ENCODE assay signal across 8 cellular contexts in the genomic region with DNA sequence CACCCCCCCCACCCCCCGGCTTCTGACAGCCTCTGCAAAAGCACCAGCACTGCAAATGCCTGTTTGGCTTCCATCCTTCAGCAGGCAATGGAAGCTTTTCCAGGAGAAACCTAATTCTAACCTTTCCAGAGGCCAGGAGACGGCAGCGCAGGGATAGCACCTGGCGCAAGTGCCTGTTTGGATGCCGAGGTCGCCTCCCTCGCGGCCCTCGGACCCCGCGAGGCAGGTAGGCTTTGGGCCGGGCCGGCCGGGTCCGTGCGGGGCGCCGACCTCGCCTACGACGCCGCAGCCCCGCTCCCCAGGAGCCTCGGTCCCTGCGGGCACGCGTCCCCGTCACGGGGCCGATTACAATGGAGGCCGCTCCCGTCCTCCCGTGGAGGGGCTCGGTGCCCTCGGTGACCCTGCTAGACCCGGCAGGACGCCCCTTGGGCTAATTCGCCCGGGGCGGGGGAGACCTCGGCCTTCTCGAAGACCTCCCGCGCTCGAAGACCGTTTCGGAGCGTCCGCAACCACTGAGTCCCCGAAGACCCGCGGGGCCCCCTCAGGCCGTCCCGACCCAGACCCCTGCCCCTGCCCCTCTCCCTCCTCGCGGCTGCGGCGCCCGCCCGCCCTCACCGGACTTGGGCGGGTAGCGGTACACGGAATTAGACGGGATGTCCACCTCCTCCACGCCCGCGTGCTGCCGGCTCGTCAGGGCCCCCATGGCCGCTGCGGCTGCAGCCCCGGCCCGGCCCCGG. TPM values are rescaled to one million over a fixed set of nuclear protein-coding genes. Genes with fewer than 3 reads are reported as not detected.
DNase-seq lines count a peak whose midpoint lies in the region; ATAC-seq and TF ChIP-seq lines count a peak whose summit lies in the region.

No MANE protein-coding gene starts in this region.

- H3K36me3 ChIP-seq in RWPE2 (ENCODE audit: low read depth) (no peaks in the 10 kb centered on the region), osteoblast (ENCODE audit: insufficient read depth, low read length) (no peaks in the 10 kb centered on the region)

- H3K4me3 ChIP-seq in RWPE2 (ENCODE audit: severe bottlenecking) (peak overlapping the region; percentile 33), epithelial cell of proximal tubule (ENCODE audit: low read depth, low read length) (peak overlapping the region; percentile 65), osteoblast (ENCODE audit: insufficient read depth, low read length) (peak overlapping the region; percentile 37)

- H4K20me1 ChIP-seq in osteoblast (ENCODE audit: insufficient read depth, low read length): no peaks in the 10 kb centered on the region

- peaks cover 20% of the 10 kb centered on the region for H3K27me3 ChIP-seq in RWPE2 (ENCODE audit: insufficient read depth, poor library complexity, severe bottlenecking)
- H3K27me3 ChIP-seq in osteoblast (ENCODE audit: insufficient read depth, low read length): peaks cover 66% of the 10 kb centered on the region

- DNase-seq in NCI-H146 (lab: John Stamatoyannopoulos, UW) (peak; percentile 28), NCI-H146 treated with DMSO at 0.1 percent for 48 hours (lab: John Stamatoyannopoulos, UW; ENCODE audit: unreplicated experiment) (no peak), RWPE2 (ENCODE audit: low spot score) (no peak), epithelial cell of proximal tubule (ENCODE audit: low read depth) (no peak), osteoblast (ENCODE audit: insufficient read length, low spot score, missing footprints) (peak; percentile 77), NCI-H2107 (lab: John Stamatoyannopoulos, UW) (no peak), DMS153 treated with DMSO at 0.1 percent for 48 hours (lab: John Stamatoyannopoulos, UW; ENCODE audit: unreplicated experiment) (no peak)

- TF ChIP-seq CTCF in RWPE2 (IDR thresholded peaks at IDR 0.05; ENCODE audit: poor library complexity, severe bottlenecking) (no peak), epithelial cell of proximal tubule (conservative IDR thresholded peaks at IDR 0.05; ENCODE audit: low read depth, low read length) (no peak), osteoblast (IDR thresholded peaks at IDR 0.05; ENCODE audit: extremely low read depth, low read depth, low read length) (no peak)

- no peaks in the 10 kb centered on the region for H3K79me2 ChIP-seq in osteoblast (ENCODE audit: insufficient read depth, low read length)

- H3K4me2 ChIP-seq in osteoblast (ENCODE audit: insufficient read depth, low read length): peak overlapping the region; percentile 32

- no peaks in the 10 kb centered on the region for H3K4me1 ChIP-seq in RWPE2 (ENCODE audit: insufficient read depth, poor library complexity, severe bottlenecking)
- H3K4me1 ChIP-seq in osteoblast (ENCODE audit: insufficient read depth, low read length): peaks cover 7% of the 10 kb centered on the region

- H3K9me3 ChIP-seq in RWPE2 (ENCODE audit: severe bottlenecking) (no peaks in the 10 kb centered on the region), osteoblast (ENCODE audit: low read depth, low read length) (no peaks in the 10 kb centered on the region)

- no peak overlapping the region for H2AFZ ChIP-seq in osteoblast (ENCODE audit: low read length)

- ATAC-seq in RWPE2 (ENCODE audit: low read depth): no peak; the same call in 2 of the 3 replicates
- no peak for ATAC-seq in GM18873 (IDR thresholded peaks at IDR 0.05; ENCODE audit: low FRiP score, unreplicated experiment)

- H3K27ac ChIP-seq in RWPE2 (ENCODE audit: poor library complexity, severe bottlenecking) (no peak overlapping the region), osteoblast (ENCODE audit: low read depth, low read length) (no peak overlapping the region)

RNA-seq across cellular contexts. Expression of a gene that starts 0.6 kb away (rescaled TPM):
- 5.0 and 10.0 TPM in 2 replicates for total RNA-seq in epithelial cell of proximal tubule
- 0.29 and 0.36 TPM in 2 replicates for total RNA-seq in osteoblast

RNA-seq across cellular contexts. Expression of a gene that starts 25.4 kb away (rescaled TPM):
- total RNA-seq in epithelial cell of proximal tubule (24.5 and 26.3 TPM in 2 replicates), osteoblast (3.8 and 5.1 TPM in 2 replicates)

Comparison
In these comparisons a context has a peak if more than half of its experiments do, and no peak if none do; other contexts are left out.
1. DNase-seq: peak in NCI-H146 (single experiment) and osteoblast (single experiment); none in NCI-H146 treated with DMSO at 0.1 percent for 48 hours (single experiment), RWPE2 (single experiment), epithelial cell of proximal tubule (single experiment), NCI-H2107 (single experiment) and DMS153 treated with DMSO at 0.1 percent for 48 hours (single experiment).
2. Peak in every context shown above with its lines, with median percentiles within 50 percentile points of each other: H3K4me3 ChIP-seq.